Comparison of ENCODE assay signal across 25 cellular contexts in the genomic region with DNA sequence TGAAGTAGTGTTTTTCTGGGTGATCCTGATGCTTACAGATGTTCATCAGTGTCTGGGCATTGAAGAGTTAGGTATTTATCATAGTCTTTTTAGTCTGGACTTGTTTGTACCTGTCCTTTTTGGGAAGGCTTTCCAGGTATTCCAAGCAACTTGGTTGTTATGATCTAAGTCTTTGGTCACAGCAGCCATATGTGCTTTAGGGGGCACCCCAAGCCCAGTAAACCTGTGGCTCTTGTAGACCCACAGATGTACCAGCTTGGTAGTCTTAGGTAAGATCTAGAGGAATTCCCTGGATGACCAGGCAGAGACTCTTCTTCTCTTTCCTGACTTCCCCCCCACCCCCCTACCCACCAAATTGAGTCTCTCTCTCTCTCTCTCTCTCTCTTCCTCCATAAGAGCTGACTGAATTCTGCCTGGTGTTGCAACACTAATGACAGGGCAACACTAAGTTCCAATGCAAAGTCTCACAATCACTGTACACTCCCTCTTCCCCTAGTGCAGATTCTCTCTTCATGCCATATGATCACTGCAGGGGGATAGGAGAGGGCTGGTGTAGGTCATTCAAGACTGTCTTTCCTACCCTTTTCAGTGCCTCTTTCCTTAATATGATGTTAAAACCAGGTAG. TPM values are rescaled to one million over a fixed set of nuclear protein-coding genes. Genes with fewer than 3 reads are reported as not detected.
"Had no signal": no experiment of that assay in that cellular context is flagged by ENCODE, and none has a peak within 500 bp of the region (broad histone marks: within the 10 kb centered on the region; RNA-seq: fewer than 3 reads in every experiment).

No MANE protein-coding gene starts in this region.

- H3K36me3 ChIP-seq: neutrophil, ovary, right atrium auricular region, thyroid gland, WERI-Rb-1 had no signal

- H3K27me3 ChIP-seq: ovary, right atrium auricular region, thyroid gland had no signal

- H3K4me3 ChIP-seq: ovary, psoas muscle, right atrium auricular region, thyroid gland had no signal

- DNase-seq: activated CD4-positive, alpha-beta T cell treated with anti-CD3 and anti-CD28 coated beads for 1 hour; activated CD4-positive, alpha-beta T cell treated with anti-CD3 and anti-CD28 coated beads, Interleukin-2, amount 50 U/mL, for 1 hour; activated CD8-positive, alpha-beta T cell treated with anti-CD3 and anti-CD28 coated beads, Interleukin-2, amount 10 ng/mL, durations not matched to agents 7 days and 5 days; activated gamma-delta T cell treated with Interleukin-2 at 50 U/mL for 16 hours; activated T-cell treated with anti-CD3 and anti-CD28 coated beads, Interleukin-2, amount 50 U/mL, for 1 hour; aorta; caudate nucleus; effector CD4-positive, alpha-beta T cell; glutamatergic neuron; hippocampal formation; left ventricle myocardium superior; ovary; psoas muscle; stimulated activated CD4-positive, alpha-beta T cell treated with anti-CD3 and anti-CD28 coated beads, Interleukin-12 subunit alpha, Interleukin-12 subunit beta, amount 100 ng/mL, for 4 hours; substantia nigra; T-helper 2 cell; thyroid gland; WERI-Rb-1 had no signal

- ATAC-seq: activated CD8-positive, alpha-beta T cell treated with anti-CD3 and anti-CD28 coated beads, Interleukin-2, amount 10 ng/mL, durations not matched to agents 7 days and 5 days; esophagus mucosa; left ventricle myocardium superior; natural killer cell treated with Interleukin-12 subunit alpha and Interleukin-12 subunit beta and Interleukin-15 and Interleukin-18, amount 100 ng/mL, for 72 hours; psoas muscle had no signal

- H3K9me3 ChIP-seq: neutrophil, ovary, psoas muscle, thyroid gland had no signal

- H3K27ac ChIP-seq: neutrophil, ovary, psoas muscle, right atrium auricular region, thyroid gland, WERI-Rb-1 had no signal

- H3K4me1 ChIP-seq: psoas muscle, right atrium auricular region, thyroid gland had no signal

RNA-seq across cellular contexts. Expression of a gene that starts 24.5 kb away (rescaled TPM):
- total RNA-seq: activated CD8-positive, alpha-beta T cell treated with anti-CD3 and anti-CD28 coated beads, Interleukin-2, amount 10 ng/mL, durations not matched to agents 7 days and 5 days; esophagus mucosa; frontal cortex; left ventricle myocardium superior; natural killer cell treated with Interleukin-12 subunit alpha and Interleukin-12 subunit beta and Interleukin-15 and Interleukin-18, amount 100 ng/mL, for 72 hours; ovary; ureter had no signal

RNA-seq across cellular contexts. Expression of a gene that starts 31.2 kb away (rescaled TPM):
- total RNA-seq: activated CD8-positive, alpha-beta T cell treated with anti-CD3 and anti-CD28 coated beads, Interleukin-2, amount 10 ng/mL, durations not matched to agents 7 days and 5 days; aorta; frontal cortex; left ventricle myocardium superior; natural killer cell treated with Interleukin-12 subunit alpha and Interleukin-12 subunit beta and Interleukin-15 and Interleukin-18, amount 100 ng/mL, for 72 hours; psoas muscle; right atrium auricular region; skeletal muscle tissue; thyroid gland; ureter had no signal

RNA-seq across cellular contexts. Expression of a gene that starts 43.6 kb away (rescaled TPM):
- total RNA-seq: activated CD8-positive, alpha-beta T cell treated with anti-CD3 and anti-CD28 coated beads, Interleukin-2, amount 10 ng/mL, durations not matched to agents 7 days and 5 days; aorta; esophagus mucosa; frontal cortex; left ventricle myocardium superior; natural killer cell treated with Interleukin-12 subunit alpha and Interleukin-12 subunit beta and Interleukin-15 and Interleukin-18, amount 100 ng/mL, for 72 hours; ovary; psoas muscle; right atrium auricular region; skeletal muscle tissue; ureter had no signal

RNA-seq across cellular contexts. Expression of a gene that starts 48.7 kb away (rescaled TPM):
- total RNA-seq: activated CD8-positive, alpha-beta T cell treated with anti-CD3 and anti-CD28 coated beads, Interleukin-2, amount 10 ng/mL, durations not matched to agents 7 days and 5 days; frontal cortex; left ventricle myocardium superior; natural killer cell treated with Interleukin-12 subunit alpha and Interleukin-12 subunit beta and Interleukin-15 and Interleukin-18, amount 100 ng/mL, for 72 hours; thyroid gland had no signal
